14 cellular contexts compared by ENCODE assay signal in the genomic region with DNA sequence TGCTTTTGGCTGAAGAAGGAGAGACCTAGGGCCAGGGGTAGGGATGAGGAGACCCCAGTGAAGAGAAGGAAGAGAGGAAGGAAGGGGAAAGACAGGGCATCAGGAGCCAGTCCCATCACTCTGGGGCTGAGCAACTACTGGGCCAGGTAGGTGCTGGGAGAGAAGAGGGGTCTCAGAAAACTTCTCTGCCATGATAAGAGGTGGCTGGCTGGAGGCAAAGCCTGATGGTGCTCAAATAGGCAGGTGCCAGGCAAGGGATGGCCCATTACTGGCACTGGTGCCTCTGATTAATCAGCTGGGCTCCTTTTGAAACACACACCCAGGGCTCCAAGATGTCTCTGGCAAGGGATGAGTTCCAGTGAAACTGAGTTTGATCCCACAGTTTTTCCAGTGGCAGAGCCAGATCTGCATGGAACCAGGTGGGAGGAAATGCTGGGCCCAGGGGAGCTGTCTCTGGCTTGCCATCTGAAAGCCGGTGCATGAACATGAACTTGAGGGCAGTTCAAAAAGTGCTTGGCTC. TPM values are rescaled to one million over a fixed set of nuclear protein-coding genes. Genes with fewer than 3 reads are reported as not detected.
DNase-seq lines count a peak whose midpoint lies in the region; ATAC-seq and TF ChIP-seq lines count a peak whose summit lies in the region.
"Had no signal": no experiment of that assay in that cellular context is flagged by ENCODE, and none has a peak within 500 bp of the region (broad histone marks: within the 10 kb centered on the region; RNA-seq: fewer than 3 reads in every experiment).

No MANE protein-coding gene starts in this region.

- H3K4me3 Mint-ChIP-seq in CD4-positive, CD25-positive, alpha-beta regulatory T cell = peak overlapping the region; percentile 88 to 99 (median 98)
- no peak overlapping the region for H3K4me3 Mint-ChIP-seq in glutamatergic neuron (ENCODE audit: unreplicated experiment)

- peaks cover 24% of the 10 kb centered on the region for H3K36me3 Mint-ChIP-seq in CD4-positive, CD25-positive, alpha-beta regulatory T cell
- H3K36me3 Mint-ChIP-seq in glutamatergic neuron (ENCODE audit: unreplicated experiment) = peaks cover 5% of the 10 kb centered on the region

- no peaks in the 10 kb centered on the region for H3K27me3 Mint-ChIP-seq in CD4-positive, CD25-positive, alpha-beta regulatory T cell
- peaks cover 18% of the 10 kb centered on the region for H3K27me3 Mint-ChIP-seq in glutamatergic neuron (ENCODE audit: unreplicated experiment)

- H3K27me3 ChIP-seq in CD4-positive, CD25-positive, alpha-beta regulatory T cell (ENCODE audit: control insufficient read depth, insufficient read depth, low read length) = no peaks in the 10 kb centered on the region
- no peaks in the 10 kb centered on the region for H3K27me3 ChIP-seq in Peyer's patch

- H3K36me3 ChIP-seq in CD4-positive, CD25-positive, alpha-beta regulatory T cell (ENCODE audit: control insufficient read depth, insufficient read depth, low read length) = peaks cover 35% of the 10 kb centered on the region
- H3K36me3 ChIP-seq in Peyer's patch = peaks cover 0 to 26% (median 0%) of the 10 kb centered on the region in 3 donors

- H3K9me3 Mint-ChIP-seq in CD4-positive, CD25-positive, alpha-beta regulatory T cell = peaks cover 0 to 1% (median 0%) of the 10 kb centered on the region in 7 donors
- H3K9me3 Mint-ChIP-seq in glutamatergic neuron (ENCODE audit: unreplicated experiment) = peaks cover 5% of the 10 kb centered on the region
- H3K9me3 Mint-ChIP-seq: H9 had no signal

- H3K27ac ChIP-seq in CD4-positive, CD25-positive, alpha-beta regulatory T cell (ENCODE audit: insufficient read depth, low read length, poor library complexity, severe bottlenecking) = peak overlapping the region; percentile 39
- peak overlapping the region; percentile 45 to 90 (median 72) for H3K27ac ChIP-seq in Peyer's patch
- H3K27ac ChIP-seq: parathyroid adenoma had no signal

- TF ChIP-seq CTCF in Peyer's patch (IDR thresholded peaks at IDR 0.05) (no peak), epithelial cell of proximal tubule (conservative IDR thresholded peaks at IDR 0.05; ENCODE audit: low read depth, low read length) (no peak), glutamatergic neuron (IDR thresholded peaks at IDR 0.05; ENCODE audit: partially characterized antibody, unreplicated experiment) (no peak)

- H3K4me1 Mint-ChIP-seq in CD4-positive, CD25-positive, alpha-beta regulatory T cell = peaks cover 11 to 77% (median 58%) of the 10 kb centered on the region in 4 donors
- H3K4me1 Mint-ChIP-seq in glutamatergic neuron (ENCODE audit: low read depth, unreplicated experiment) = peaks cover 10% of the 10 kb centered on the region

- peak overlapping the region; percentile 79 for H3K4me3 ChIP-seq in CD4-positive, CD25-positive, alpha-beta regulatory T cell (ENCODE audit: low read depth, low read length)
- H3K4me3 ChIP-seq in Peyer's patch = peak overlapping the region in 3 of 4 donors; percentile 8 to 93 (median 74)
- peak overlapping the region; percentile 92 for H3K4me3 ChIP-seq in epithelial cell of proximal tubule (ENCODE audit: low read depth, low read length)
- H3K4me3 ChIP-seq in skeletal muscle cell (ENCODE audit: low read depth, low read length) = peak overlapping the region; percentile 83

- H3K9me3 ChIP-seq in CD4-positive, CD25-positive, alpha-beta regulatory T cell (ENCODE audit: control insufficient read depth in 2 of 2, low read length in 2 of 2) = no peaks in the 10 kb centered on the region
- H3K9me3 ChIP-seq in Peyer's patch = no peaks in the 10 kb centered on the region

- TF ChIP-seq POLR2A in Peyer's patch (IDR thresholded peaks at IDR 0.05) = no peak

- peak overlapping the region; percentile 91 to 98 (median 96) for H3K27ac Mint-ChIP-seq in CD4-positive, CD25-positive, alpha-beta regulatory T cell
- no peak overlapping the region for H3K27ac Mint-ChIP-seq in glutamatergic neuron (ENCODE audit: unreplicated experiment)

- peaks cover 49% of the 10 kb centered on the region for H3K4me1 ChIP-seq in CD4-positive, CD25-positive, alpha-beta regulatory T cell (ENCODE audit: control insufficient read depth, insufficient read depth, low read length, poor library complexity, severe bottlenecking)
- H3K4me1 ChIP-seq in Peyer's patch = peaks cover 0 to 44% (median 2%) of the 10 kb centered on the region in 4 donors
- H3K4me1 ChIP-seq: parathyroid adenoma had no signal

- no peak for DNase-seq in CD4-positive, CD25-positive, alpha-beta regulatory T cell
- no peak for DNase-seq in Peyer's patch
- no peak for DNase-seq in epithelial cell of proximal tubule (ENCODE audit: low read depth)
- no peak for DNase-seq in skeletal muscle cell (ENCODE audit: low read depth)
- no peak for DNase-seq in kidney tubule cell (ENCODE audit: low spot score)
- no peak for DNase-seq in glutamatergic neuron
- DNase-seq: central memory CD4-positive, alpha-beta T cell; DMS53; H9; NCI-H1105 had no signal

- ATAC-seq in CD4-positive, CD25-positive, alpha-beta regulatory T cell (ENCODE audit: low read depth in 2 of 2) = no peak
- ATAC-seq in GM19452 (IDR thresholded peaks at IDR 0.05; ENCODE audit: unreplicated experiment) (no peak), GM18907 (IDR thresholded peaks at IDR 0.05; ENCODE audit: unreplicated experiment) (no peak)
- ATAC-seq: activated CD4-positive, CD25-positive, alpha-beta regulatory T cell treated with anti-CD3 and anti-CD28 coated beads, Interleukin-2, amount 50 U/mL, for 24 hours had no signal

RNA-seq across cellular contexts. Expression of gene CSF1, which starts 2.8 kb away (rescaled TPM):
- total RNA-seq in CD4-positive, CD25-positive, alpha-beta regulatory T cell = 28.4 TPM
- polyA plus RNA-seq in CD4-positive, CD25-positive, alpha-beta regulatory T cell = 10 to 100 TPM; 12.2 to 21.1 (median 16.1) TPM
- 10 to 100 TPM in 3 of 4 donors, 1 to 10 TPM in 1; 8.9 to 49.5 (median 26.6) TPM for total RNA-seq in Peyer's patch
- total RNA-seq in epithelial cell of proximal tubule = 12.6 and 20.1 TPM in 2 replicates
- total RNA-seq in glutamatergic neuron (ENCODE audit: unreplicated experiment) = 0.59 TPM
